In genomic region chr17:44187131-44187899, GRCh38 we compare ENCODE assay signal across 8 cellular contexts. TPM values are rescaled to one million over a fixed set of nuclear protein-coding genes. Genes with fewer than 3 reads are reported as not detected.
DNase-seq lines count a peak whose midpoint lies in the region; ATAC-seq and TF ChIP-seq lines count a peak whose summit lies in the region.

No MANE protein-coding gene starts in this region.

- peaks cover 37% of the 10 kb centered on the region for H3K4me1 Mint-ChIP-seq in activated CD8-positive, alpha-beta memory T cell treated with anti-CD3 and anti-CD28 coated beads, Interleukin-2, amount 10 ng/mL, durations not matched to agents 7 days and 5 days

- peak overlapping the region; percentile 98 for H3K27ac Mint-ChIP-seq in activated CD8-positive, alpha-beta memory T cell treated with anti-CD3 and anti-CD28 coated beads, Interleukin-2, amount 10 ng/mL, durations not matched to agents 7 days and 5 days

- no peaks in the 10 kb centered on the region for H4K20me1 ChIP-seq in OCI-LY1 (ENCODE audit: insufficient read depth, low read length)

- TF ChIP-seq CTCF in OCI-LY1 (IDR thresholded peaks at IDR 0.05; ENCODE audit: low read length) = no peak
- TF ChIP-seq CTCF in right lobe of liver (IDR thresholded peaks at IDR 0.05) = no peak
- TF ChIP-seq CTCF in tibial nerve (IDR thresholded peaks at IDR 0.05) = no peak

- CTCF ChIA-PET in activated CD8-positive, alpha-beta memory T cell treated with anti-CD3 and anti-CD28 coated beads, Interleukin-2, amount 10 ng/mL, durations not matched to agents 7 days and 5 days (lab: Charles Lee) = interaction anchor here (0.7 to 4.8 kb wide), 13 partner anchors 11 to 145 kb away, joined by 3 to 32 read pairs (median 8); partner anchors contain the start of genes ATXN7L3, HDAC5, HROB and UBTF

- peak overlapping the region; percentile 89 for H3K4me2 ChIP-seq in OCI-LY1 (ENCODE audit: low read length)

- peaks cover 13% of the 10 kb centered on the region for H3K36me3 Mint-ChIP-seq in activated CD8-positive, alpha-beta memory T cell treated with anti-CD3 and anti-CD28 coated beads, Interleukin-2, amount 10 ng/mL, durations not matched to agents 7 days and 5 days

- H3K36me3 ChIP-seq in OCI-LY1 (ENCODE audit: insufficient read depth, low read length) (peaks cover 54% of the 10 kb centered on the region), right lobe of liver (peaks cover 0 to 15% (median under 1%) of the 10 kb centered on the region in 4 donors), tibial nerve (peaks cover 0 to 43% (median 0%) of the 10 kb centered on the region in 3 donors)

- TF ChIP-seq POLR2A in right lobe of liver (IDR thresholded peaks at IDR 0.05) (no peak), tibial nerve (IDR thresholded peaks at IDR 0.05) (no peak)

- H3K9me3 ChIP-seq in OCI-LY1 (ENCODE audit: low read length) (no peaks in the 10 kb centered on the region), right lobe of liver (no peaks in the 10 kb centered on the region), tibial nerve (no peaks in the 10 kb centered on the region)

- H3K4me1 ChIP-seq in OCI-LY1 (ENCODE audit: insufficient read depth, low read length, severe bottlenecking) (peaks cover 33% of the 10 kb centered on the region), right lobe of liver (peaks cover 2 to 28% (median 11%) of the 10 kb centered on the region in 4 donors), tibial nerve (peaks cover 0 to 49% (median 16%) of the 10 kb centered on the region in 4 donors)

- H3K9me3 Mint-ChIP-seq in activated CD8-positive, alpha-beta memory T cell treated with anti-CD3 and anti-CD28 coated beads, Interleukin-2, amount 10 ng/mL, durations not matched to agents 7 days and 5 days (ENCODE audit: low read depth) = no peaks in the 10 kb centered on the region

- TF ChIP-seq EP300 in tibial nerve (IDR thresholded peaks at IDR 0.05) = no peak

- ATAC-seq in activated CD8-positive, alpha-beta memory T cell treated with anti-CD3 and anti-CD28 coated beads, Interleukin-2, amount 10 ng/mL, durations not matched to agents 7 days and 5 days = peak; percentile 67
- ATAC-seq in HG02642 (IDR thresholded peaks at IDR 0.05; ENCODE audit: poor library complexity, unreplicated experiment) (peak; percentile 44), right lobe of liver (peak; percentile 63 to 72 (median 64))

- H3K27ac ChIP-seq in OCI-LY1 (ENCODE audit: low read depth, low read length, poor library complexity, severe bottlenecking) (peak overlapping the region; percentile 78), right lobe of liver (peak overlapping the region; percentile 94 to 98 (median 94)), tibial nerve (peak overlapping the region; percentile 97 to 100 (median 98))

- DNase-seq in activated CD8-positive, alpha-beta memory T cell treated with anti-CD3 and anti-CD28 coated beads, Interleukin-2, amount 10 ng/mL, durations not matched to agents 7 days and 5 days = no peak
- DNase-seq in activated CD8-positive, alpha-beta memory T cell treated with anti-CD3 and anti-CD28 coated beads for 24 hours = no peak
- DNase-seq in central memory CD4-positive, alpha-beta T cell = peak; percentile 53
- DNase-seq in right lobe of liver (peak in 1 of 3 donors; percentile 82), tibial nerve (ENCODE audit: low spot score in 2 of 2) (no peak), GF-D8 (lab: John Stamatoyannopoulos, UW) (no peak)

- peak overlapping the region; percentile 91 for H3K9ac ChIP-seq in OCI-LY1 (ENCODE audit: low read length)

- no peaks in the 10 kb centered on the region for H3K27me3 ChIP-seq in OCI-LY1 (ENCODE audit: insufficient read depth, low read length)
- no peaks in the 10 kb centered on the region for H3K27me3 ChIP-seq in right lobe of liver
- no peaks in the 10 kb centered on the region for H3K27me3 ChIP-seq in tibial nerve

- H3K79me2 ChIP-seq in OCI-LY1 (ENCODE audit: insufficient read depth, low read length) = peaks cover 26% of the 10 kb centered on the region

- H3K4me3 ChIP-seq in OCI-LY1 (ENCODE audit: low read depth, low read length, poor library complexity, severe bottlenecking) = peak overlapping the region; percentile 93
- peak overlapping the region; percentile 86 to 94 (median 87) for H3K4me3 ChIP-seq in right lobe of liver
- peak overlapping the region; percentile 75 to 95 (median 86) for H3K4me3 ChIP-seq in tibial nerve

- no peaks in the 10 kb centered on the region for H3K27me3 Mint-ChIP-seq in activated CD8-positive, alpha-beta memory T cell treated with anti-CD3 and anti-CD28 coated beads, Interleukin-2, amount 10 ng/mL, durations not matched to agents 7 days and 5 days

- H2AFZ ChIP-seq in OCI-LY1 (ENCODE audit: low read length) = no peak overlapping the region

- H3K4me3 Mint-ChIP-seq in activated CD8-positive, alpha-beta memory T cell treated with anti-CD3 and anti-CD28 coated beads, Interleukin-2, amount 10 ng/mL, durations not matched to agents 7 days and 5 days = peak overlapping the region; percentile 98

- intact Hi-C loops in right lobe of liver (cut with DNase I) = no loop called here

- no peaks in the 10 kb centered on the region for H3K9me2 ChIP-seq in OCI-LY1 (ENCODE audit: low read depth, low read length)

- WGBS in right lobe of liver (ENCODE audit: insufficient coverage, low coverage, low lambda C conversion rate, missing lambda C conversion rate) = 2% methylated on average over 20 of the region's 32 CpGs
- WGBS in tibial nerve, 2 donors = 2% methylated on average over 28 of the region's 32 CpGs

- H3F3A ChIP-seq in OCI-LY1 (ENCODE audit: insufficient read depth, low read length) = no peaks in the 10 kb centered on the region

RNA-seq across cellular contexts. Expression of gene TMUB2, which starts 0.5 kb away (rescaled TPM):
- 10 to 100 TPM; 31.4 to 34.1 TPM for total RNA-seq in activated CD8-positive, alpha-beta memory T cell treated with anti-CD3 and anti-CD28 coated beads, Interleukin-2, amount 10 ng/mL, durations not matched to agents 7 days and 5 days
- total RNA-seq in right lobe of liver = 10 to 100 TPM; 13.8 to 18.0 (median 15.7) TPM
- 10 to 100 TPM; 28.6 to 41.2 (median 35.6) TPM for total RNA-seq in tibial nerve

RNA-seq across cellular contexts. Expression of gene ATXN7L3, which starts 12.4 kb away (rescaled TPM):
- total RNA-seq in activated CD8-positive, alpha-beta memory T cell treated with anti-CD3 and anti-CD28 coated beads, Interleukin-2, amount 10 ng/mL, durations not matched to agents 7 days and 5 days = 100 to 1,000 TPM; 106 to 122 TPM
- total RNA-seq in right lobe of liver (10 to 100 TPM; 20.3 to 26.8 (median 22.1) TPM), tibial nerve (10 to 100 TPM; 40.9 to 60.4 (median 52.7) TPM)

RNA-seq across cellular contexts. Expression of gene ASB16, which starts 16.8 kb away (rescaled TPM):
- under 1 TPM in 1 of 2 experiments, not detected in 1; 0.26 TPM for total RNA-seq in activated CD8-positive, alpha-beta memory T cell treated with anti-CD3 and anti-CD28 coated beads, Interleukin-2, amount 10 ng/mL, durations not matched to agents 7 days and 5 days
- 1 to 10 TPM in 1 of 6 experiments, not detected in 5; 1.5 TPM for total RNA-seq in right lobe of liver
- total RNA-seq in tibial nerve = 1 to 10 TPM in 1 of 4 donors, not detected in 3; 2.7 TPM

RNA-seq across cellular contexts. Expression of gene UBTF, which starts 32.2 kb away (rescaled TPM):
- total RNA-seq in activated CD8-positive, alpha-beta memory T cell treated with anti-CD3 and anti-CD28 coated beads, Interleukin-2, amount 10 ng/mL, durations not matched to agents 7 days and 5 days = 100 to 1,000 TPM; 128 to 158 TPM
- total RNA-seq in right lobe of liver (10 to 100 TPM; 22.3 to 35.9 (median 32.0) TPM), tibial nerve (10 to 100 TPM; 65.7 to 71.9 (median 69.3) TPM)

RNA-seq across cellular contexts. Expression of gene HROB, which starts 45.6 kb away (rescaled TPM):
- 10 to 100 TPM; 19.8 to 23.1 TPM for total RNA-seq in activated CD8-positive, alpha-beta memory T cell treated with anti-CD3 and anti-CD28 coated beads, Interleukin-2, amount 10 ng/mL, durations not matched to agents 7 days and 5 days
- total RNA-seq in right lobe of liver = 1 to 10 TPM in 1 of 6 experiments, under 1 TPM in 5; 0.20 to 1.1 (median 0.40) TPM
- 1 to 10 TPM; 1.5 to 2.7 (median 2.1) TPM for total RNA-seq in tibial nerve
